7 cellular contexts compared by ENCODE assay signal in genomic region chr22:19374410-19374809, GRCh38.
"Had no signal": no experiment of that assay in that cellular context is flagged by ENCODE, and none has a peak within 500 bp of the region (broad histone marks: within the 10 kb centered on the region; RNA-seq: fewer than 3 reads in every experiment).

No MANE protein-coding gene starts in this region.

- H3K27ac Mint-ChIP-seq: GM23338, H9, IgD-negative memory B cell had no signal

- H3K4me3 Mint-ChIP-seq: GM23338, H9, IgD-negative memory B cell had no signal

- H3K4me3 ChIP-seq: GM23338 had no signal

- FAIRE-seq: H1, H54, HepG2 had no signal

- DNase-seq: H9, HCEC 1CT had no signal

- H3K9me3 Mint-ChIP-seq: GM23338, H9 had no signal

- H3K27me3 Mint-ChIP-seq: IgD-negative memory B cell had no signal

- H3K4me1 Mint-ChIP-seq: GM23338, H9 had no signal

- ATAC-seq: GM23338, HepG2 had no signal
